Comparison of ENCODE assay signal across 25 cellular contexts in genomic region chr5:1341863-1342262, GRCh38. TPM values are rescaled to one million over a fixed set of nuclear protein-coding genes. Genes with fewer than 3 reads are reported as not detected.
A peak's percentile ranks its signal among the peaks of the same experiment; 100 is the strongest.
DNase-seq lines count a peak whose midpoint lies in the region; ATAC-seq, FAIRE-seq and TF ChIP-seq lines count a peak whose summit lies in the region.
"Had no signal": no experiment of that assay in that cellular context is flagged by ENCODE, and none has a peak within 500 bp of the region (broad histone marks: within the 10 kb centered on the region; RNA-seq: fewer than 3 reads in every experiment).

No MANE protein-coding gene starts in this region.

- H3K4me1 ChIP-seq in right cardiac atrium (ENCODE audit: control insufficient read depth, insufficient read depth, low read length): no peaks in the 10 kb centered on the region
- H3K4me1 ChIP-seq in spleen: peaks cover 18 to 63% (median 40%) of the 10 kb centered on the region in 6 donors

- no peak for FAIRE-seq in RCC 7860 (lab: Jason Lieb, UNC)
- FAIRE-seq: A549, D721Med had no signal

- no peaks in the 10 kb centered on the region for H3K27me3 ChIP-seq in right cardiac atrium (ENCODE audit: control insufficient read depth, insufficient read depth)
- no peaks in the 10 kb centered on the region for H3K27me3 ChIP-seq in WERI-Rb-1 (ENCODE audit: insufficient read depth, low read depth, severe bottlenecking)
- no peaks in the 10 kb centered on the region for H3K27me3 ChIP-seq in spleen (replicated peaks in 1 of 7)
- H3K27me3 ChIP-seq: BLaER1 treated with 17β-estradiol and CSF1 and Interleukin-3, amounts not matched to agents 10 nM and 100 nM; body of pancreas; colonic mucosa had no signal

- no peak for ATAC-seq in left ventricle myocardium superior
- ATAC-seq in right cardiac atrium: no peak
- peak; percentile 36 for ATAC-seq in HG02885 (IDR thresholded peaks at IDR 0.05; ENCODE audit: poor library complexity, unreplicated experiment)
- ATAC-seq in HG03097 (IDR thresholded peaks at IDR 0.05; ENCODE audit: low FRiP score, unreplicated experiment): no peak
- ATAC-seq: A549; activated CD8-positive, alpha-beta memory T cell treated with anti-CD3 and anti-CD28 coated beads, Interleukin-2, amount 10 ng/mL, durations not matched to agents 7 days and 5 days; activated T-helper 17 cell treated with anti-CD3 and anti-CD28 coated beads, Interleukin-2, amount 50 U/mL, for 72 hours; body of pancreas; left cardiac atrium; naive thymus-derived CD8-positive, alpha-beta T cell; stimulated activated effector memory CD8-positive, alpha-beta T cell treated with anti-CD3 and anti-CD28 coated beads, Interleukin-12 subunit alpha, Interleukin-12 subunit beta, amount 100 ng/mL, for 72 hours had no signal

- TF ChIP-seq CTCF in WERI-Rb-1 (IDR thresholded peaks at IDR 0.05; ENCODE audit: low read depth, low read length) (no peak), spleen (IDR thresholded peaks at IDR 0.05 in 8 of 11, conservative IDR thresholded peaks at IDR 0.05 in 3 of 11) (no peak)

- DNase-seq in left ventricle myocardium superior: peak; percentile 13
- DNase-seq in right cardiac atrium: no peak
- DNase-seq in WERI-Rb-1: no peak
- DNase-seq in spleen: peak; percentile 74
- no peak for DNase-seq in SW 1271 (lab: John Stamatoyannopoulos, UW)
- no peak for DNase-seq in RCC 7860 (ENCODE audit: low spot score)
- DNase-seq: activated CD4-positive, alpha-beta T cell treated with anti-CD3 and anti-CD28 coated beads for 4 hours; activated CD8-positive, alpha-beta memory T cell treated with anti-CD3 and anti-CD28 coated beads, Interleukin-2, amount 10 ng/mL, durations not matched to agents 7 days and 5 days; body of pancreas; colonic mucosa; KG1; left cardiac atrium; naive thymus-derived CD8-positive, alpha-beta T cell; NCI-H2029; RPMI8226; SK-N-SH had no signal

- H3K27ac ChIP-seq in right cardiac atrium (ENCODE audit: low read length): no peak overlapping the region
- peak overlapping the region; percentile 89 for H3K27ac ChIP-seq in WERI-Rb-1
- peak overlapping the region in 2 of 8 donors; percentile 75 to 93 for H3K27ac ChIP-seq in spleen
- H3K27ac ChIP-seq: A549; BLaER1 treated with 17β-estradiol and CSF1 and Interleukin-3, amounts not matched to agents 10 nM and 100 nM; body of pancreas; colonic mucosa; thoracic aorta had no signal

- no peak for TF ChIP-seq POLR2A in spleen (IDR thresholded peaks at IDR 0.05)

- H3K36me3 ChIP-seq in WERI-Rb-1: peaks cover 66% of the 10 kb centered on the region
- H3K36me3 ChIP-seq in spleen: peaks cover 10 to 70% (median 50%) of the 10 kb centered on the region in 6 donors

- H3K4me3 ChIP-seq in right cardiac atrium (ENCODE audit: low read length): no peak overlapping the region
- no peak overlapping the region for H3K4me3 ChIP-seq in WERI-Rb-1 (ENCODE audit: low read depth, low read length)
- no peak overlapping the region for H3K4me3 ChIP-seq in spleen
- H3K4me3 ChIP-seq: A549; BLaER1 treated with 17β-estradiol and CSF1 and Interleukin-3, amounts not matched to agents 10 nM and 100 nM; body of pancreas; colonic mucosa; thoracic aorta had no signal

- H3K9me3 ChIP-seq in right cardiac atrium (ENCODE audit: control insufficient read depth, low read length) (no peaks in the 10 kb centered on the region), WERI-Rb-1 (ENCODE audit: severe bottlenecking) (no peaks in the 10 kb centered on the region), spleen (no peaks in the 10 kb centered on the region)
- H3K9me3 ChIP-seq: A549; BLaER1 treated with 17β-estradiol and CSF1 and Interleukin-3, amounts not matched to agents 10 nM and 100 nM; body of pancreas; colonic mucosa; SK-N-SH; thoracic aorta had no signal

- intact Hi-C loops in left ventricle myocardium superior (cut with micrococcal nuclease): no loop called here
- intact Hi-C loops in right cardiac atrium (cut with DNase I): no loop called here
- intact Hi-C loops in spleen (cut with DNase I; ENCODE audit: low total_unique reads): no loop called here

- WGBS in right cardiac atrium: 95% methylated on average over 15 of the region's 15 CpGs
- 75 to 89% (median 81%) methylated on average over 13 to 15 of the region's 15 CpGs for WGBS in spleen, 5 donors

RNA-seq across cellular contexts. Expression of gene CLPTM1L, which starts 3.0 kb away (rescaled TPM):
- total RNA-seq in left ventricle myocardium superior (31.5 TPM), right cardiac atrium (10 to 100 TPM; 43.9 to 62.7 (median 50.0) TPM), spleen (100 to 1,000 TPM in 3 of 7 donors, 10 to 100 TPM in 4; 87.2 to 118 (median 99.9) TPM)
- polyA plus RNA-seq in right cardiac atrium (44.0 TPM), spleen (10 to 100 TPM; 39.7 to 55.6 (median 45.1) TPM)

RNA-seq across cellular contexts. Expression of gene TERT, which starts 47.0 kb away (rescaled TPM):
- total RNA-seq in left ventricle myocardium superior (not detected), right cardiac atrium (not detected), spleen (1 to 10 TPM in 2 of 7 donors, under 1 TPM in 3, not detected in 2; 0.16 to 5.3 (median 0.43) TPM)
- polyA plus RNA-seq in right cardiac atrium (not detected), spleen (under 1 TPM; 0.09 to 0.53 (median 0.19) TPM)
- total RNA-seq: body of pancreas, left cardiac atrium, mesenteric fat pad, thoracic aorta had no signal

Comparison
In these comparisons a context has a peak if more than half of its experiments do, and no peak if none do; other contexts are left out.
1. DNase-seq: peak in left ventricle myocardium superior (single experiment) and spleen (single experiment); none in right cardiac atrium (0 of 3), WERI-Rb-1 (single experiment), SW 1271 (0 of 2) and RCC 7860 (single experiment).